Comparison of ENCODE assay signal across 10 cellular contexts in genomic region chr7:80106498-80107113, GRCh38. TPM values are rescaled to one million over a fixed set of nuclear protein-coding genes. Genes with fewer than 3 reads are reported as not detected.
A peak's percentile ranks its signal among the peaks of the same experiment; 100 is the strongest.
DNase-seq lines count a peak whose midpoint lies in the region; ATAC-seq and TF ChIP-seq lines count a peak whose summit lies in the region.
"Had no signal": no experiment of that assay in that cellular context is flagged by ENCODE, and none has a peak within 500 bp of the region (broad histone marks: within the 10 kb centered on the region; RNA-seq: fewer than 3 reads in every experiment).

No MANE protein-coding gene starts in this region.

- no peaks in the 10 kb centered on the region for H3K27me3 Mint-ChIP-seq in activated T-cell treated with anti-CD3 and anti-CD28 coated beads, Interleukin-2, amount 50 U/mL, for 72 hours (ENCODE audit: low read depth)
- H3K27me3 Mint-ChIP-seq in chondrocyte (ENCODE audit: low read depth) = no peaks in the 10 kb centered on the region
- no peaks in the 10 kb centered on the region for H3K27me3 Mint-ChIP-seq in stimulated activated naive B cell treated with anti-CD40 and anti-IgM and Interleukin-4, amounts not matched to agents 10 μg/mL and 1 μg/mL and 100 μg/mL, for 72 hours

- ATAC-seq in activated T-cell treated with anti-CD3 and anti-CD28 coated beads, Interleukin-2, amount 50 U/mL, for 72 hours (replicated peaks in 1 of 2) = no peak
- peak; percentile 54 for ATAC-seq in HG03378 (IDR thresholded peaks at IDR 0.05; ENCODE audit: unreplicated experiment)
- peak; percentile 46 to 56 for ATAC-seq in stimulated activated naive B cell treated with anti-CD40 and anti-IgM and Interleukin-4, amounts not matched to agents 10 μg/mL and 1 μg/mL and 100 μg/mL, for 72 hours (replicated peaks)
- no peak for ATAC-seq in GM21723 (IDR thresholded peaks at IDR 0.05; ENCODE audit: unreplicated experiment)
- no peak for ATAC-seq in Right ventricle myocardium inferior

- no peak for TF ChIP-seq CTCF in chondrocyte (IDR thresholded peaks at IDR 0.05)

- DNase-seq in activated T-cell treated with anti-CD3 and anti-CD28 coated beads, Interleukin-2, amount 50 U/mL, for 72 hours = no peak
- DNase-seq in activated T-cell treated with anti-CD3 and anti-CD28 coated beads, Interleukin-2, amount 50 U/mL, for 48 hours = no peak
- DNase-seq in chondrocyte (ENCODE audit: low spot score) = no peak
- DNase-seq in stimulated activated naive B cell treated with anti-CD40 and anti-IgM and Interleukin-4, amounts not matched to agents 10 μg/mL and 1 μg/mL and 100 μg/mL, for 72 hours = no peak
- no peak for DNase-seq in NCI-H446 (lab: John Stamatoyannopoulos, UW)
- DNase-seq in Right ventricle myocardium inferior (ENCODE audit: missing footprints) = no peak
- DNase-seq: aorta, NCI-H446 treated with DMSO at 0.1 percent for 48 hours had no signal

- intact Hi-C loops in Right ventricle myocardium inferior (cut with DNase I) = no loop called here

- peaks cover 13% of the 10 kb centered on the region for H3K4me1 Mint-ChIP-seq in activated T-cell treated with anti-CD3 and anti-CD28 coated beads, Interleukin-2, amount 50 U/mL, for 72 hours (ENCODE audit: low read depth)
- peaks cover 9% of the 10 kb centered on the region for H3K4me1 Mint-ChIP-seq in chondrocyte (ENCODE audit: low read depth)
- H3K4me1 Mint-ChIP-seq in stimulated activated naive B cell treated with anti-CD40 and anti-IgM and Interleukin-4, amounts not matched to agents 10 μg/mL and 1 μg/mL and 100 μg/mL, for 72 hours = peaks cover 5 to 7% of the 10 kb centered on the region in 2 donors

- peak overlapping the region in 1 of 2 donors; percentile 8 for H3K4me3 Mint-ChIP-seq in activated T-cell treated with anti-CD3 and anti-CD28 coated beads, Interleukin-2, amount 50 U/mL, for 72 hours
- no peak overlapping the region for H3K4me3 Mint-ChIP-seq in chondrocyte (ENCODE audit: unreplicated experiment)
- H3K4me3 Mint-ChIP-seq in stimulated activated naive B cell treated with anti-CD40 and anti-IgM and Interleukin-4, amounts not matched to agents 10 μg/mL and 1 μg/mL and 100 μg/mL, for 72 hours = no peak overlapping the region

- H3K9me3 Mint-ChIP-seq in activated T-cell treated with anti-CD3 and anti-CD28 coated beads, Interleukin-2, amount 50 U/mL, for 72 hours = peaks cover 0 to 3% of the 10 kb centered on the region in 2 donors
- H3K9me3 Mint-ChIP-seq in chondrocyte (ENCODE audit: low read depth) = peaks cover 6% of the 10 kb centered on the region
- no peaks in the 10 kb centered on the region for H3K9me3 Mint-ChIP-seq in stimulated activated naive B cell treated with anti-CD40 and anti-IgM and Interleukin-4, amounts not matched to agents 10 μg/mL and 1 μg/mL and 100 μg/mL, for 72 hours

- H3K27ac Mint-ChIP-seq in activated T-cell treated with anti-CD3 and anti-CD28 coated beads, Interleukin-2, amount 50 U/mL, for 72 hours = peak overlapping the region; percentile 51
- H3K27ac Mint-ChIP-seq in chondrocyte (ENCODE audit: unreplicated experiment) = peak overlapping the region; percentile 49
- no peak overlapping the region for H3K27ac Mint-ChIP-seq in stimulated activated naive B cell treated with anti-CD40 and anti-IgM and Interleukin-4, amounts not matched to agents 10 μg/mL and 1 μg/mL and 100 μg/mL, for 72 hours

- H3K36me3 Mint-ChIP-seq in activated T-cell treated with anti-CD3 and anti-CD28 coated beads, Interleukin-2, amount 50 U/mL, for 72 hours (ENCODE audit: insufficient read depth in 2 of 2) = no peaks in the 10 kb centered on the region
- peaks cover 1% of the 10 kb centered on the region for H3K36me3 Mint-ChIP-seq in chondrocyte (ENCODE audit: low read depth)
- H3K36me3 Mint-ChIP-seq in stimulated activated naive B cell treated with anti-CD40 and anti-IgM and Interleukin-4, amounts not matched to agents 10 μg/mL and 1 μg/mL and 100 μg/mL, for 72 hours = no peaks in the 10 kb centered on the region

RNA-seq across cellular contexts. Expression of gene GNAI1, which starts 28.0 kb away (rescaled TPM):
- 1 to 10 TPM; 4.0 to 4.4 TPM for total RNA-seq in activated T-cell treated with anti-CD3 and anti-CD28 coated beads, Interleukin-2, amount 50 U/mL, for 72 hours
- 26.1 to 29.1 TPM (median 27.4 TPM) in 3 replicates for total RNA-seq in chondrocyte
- 12.4 TPM for total RNA-seq in Right ventricle myocardium inferior

Comparison
In these comparisons a context has a peak if more than half of its experiments do, and no peak if none do; other contexts are left out.
1. ATAC-seq: peak in HG03378 (single experiment) and stimulated activated naive B cell treated with anti-CD40 and anti-IgM and Interleukin-4, amounts not matched to agents 10 μg/mL and 1 μg/mL and 100 μg/mL, for 72 hours (2 of 2); none in activated T-cell treated with anti-CD3 and anti-CD28 coated beads, Interleukin-2, amount 50 U/mL, for 72 hours (0 of 2), GM21723 (single experiment) and Right ventricle myocardium inferior (single experiment).